ENCODE assay signal across 24 cellular contexts in genomic region chr14:101039755-101040138, GRCh38.
DNase-seq lines count a peak whose midpoint lies in the region; ATAC-seq, FAIRE-seq and TF ChIP-seq lines count a peak whose summit lies in the region.
"Had no signal": no experiment of that assay in that cellular context is flagged by ENCODE, and none has a peak within 500 bp of the region (broad histone marks: within the 10 kb centered on the region; RNA-seq: fewer than 3 reads in every experiment).

No MANE protein-coding gene starts in this region.

- H3K36me3 ChIP-seq in RWPE2 (ENCODE audit: low read depth): peaks cover 8% of the 10 kb centered on the region; the same call in 1 of the 2 replicates
- H3K36me3 ChIP-seq in kidney (ENCODE audit: control insufficient read depth in 1 of 2, insufficient read depth in 2 of 2, low read length in 2 of 2): no peaks in the 10 kb centered on the region
- no peaks in the 10 kb centered on the region for H3K36me3 ChIP-seq in sigmoid colon
- no peaks in the 10 kb centered on the region for H3K36me3 ChIP-seq in testis (ENCODE audit: low read depth, missing control alignments)
- H3K36me3 ChIP-seq: BLaER1 treated with 17β-estradiol and CSF1 and Interleukin-3, amounts not matched to agents 10 nM and 100 nM; HAP-1 had no signal

- 88 to 93% methylated on average over 15 of the region's 15 CpGs for WGBS in sigmoid colon, 2 donors
- WGBS in testis, 2 donors: 92 to 93% methylated on average over 13 to 15 of the region's 15 CpGs

- H3K27me3 ChIP-seq in RWPE2 (ENCODE audit: insufficient read depth, poor library complexity, severe bottlenecking) (no peaks in the 10 kb centered on the region), sigmoid colon (no peaks in the 10 kb centered on the region), testis (no peaks in the 10 kb centered on the region)
- H3K27me3 ChIP-seq: BE2C; BLaER1 treated with 17β-estradiol and CSF1 and Interleukin-3, amounts not matched to agents 10 nM and 100 nM had no signal

- DNase-seq in RWPE2 (ENCODE audit: low spot score) (peak; percentile 56), kidney (peak; percentile 55), sigmoid colon (peak; percentile 32), T-helper 1 cell (no peak), testis (no peak)
- no peak for DNase-seq in activated T-cell treated with anti-CD3 and anti-CD28 coated beads, Interleukin-2, amount 50 U/mL, for 4 hours
- DNase-seq: 8988T; ACHN; AML-193; BE2C; Calu3; CD4-positive, alpha-beta T cell; COR-L47; DMS53; DMS79 treated with DMSO at 0.1 percent for 48 hours; GF-D8; GOT3; HFFc6 had no signal

- H3K9me3 ChIP-seq in RWPE2 (ENCODE audit: severe bottlenecking): no peaks in the 10 kb centered on the region
- H3K9me3 ChIP-seq in kidney (ENCODE audit: control insufficient read depth in 1 of 2, low read length in 2 of 2): no peaks in the 10 kb centered on the region
- no peaks in the 10 kb centered on the region for H3K9me3 ChIP-seq in sigmoid colon
- H3K9me3 ChIP-seq in testis: no peaks in the 10 kb centered on the region
- H3K9me3 ChIP-seq: A549, BE2C, HAP-1 had no signal

- ATAC-seq in RWPE2 (ENCODE audit: low read depth): no peak
- no peak for ATAC-seq in activated T-cell treated with anti-CD3 and anti-CD28 coated beads, Interleukin-2, amount 50 U/mL, for 4 hours
- ATAC-seq: A549 had no signal

- no peaks in the 10 kb centered on the region for H3K4me1 ChIP-seq in RWPE2 (ENCODE audit: insufficient read depth, poor library complexity, severe bottlenecking)
- no peaks in the 10 kb centered on the region for H3K4me1 ChIP-seq in kidney (ENCODE audit: control insufficient read depth in 1 of 2, insufficient read depth in 1 of 2, low read depth in 1 of 2, low read length in 2 of 2)
- no peaks in the 10 kb centered on the region for H3K4me1 ChIP-seq in sigmoid colon
- H3K4me1 ChIP-seq in testis: no peaks in the 10 kb centered on the region
- H3K4me1 ChIP-seq: A549; BE2C; BLaER1 treated with 17β-estradiol and CSF1 and Interleukin-3, amounts not matched to agents 10 nM and 100 nM; HAP-1 had no signal

- H3K4me3 ChIP-seq in RWPE2 (ENCODE audit: severe bottlenecking) (no peak overlapping the region), kidney (ENCODE audit: low read length in 2 of 2) (no peak overlapping the region), sigmoid colon (no peak overlapping the region), testis (no peak overlapping the region)
- H3K4me3 ChIP-seq: A549; BLaER1 treated with 17β-estradiol and CSF1 and Interleukin-3, amounts not matched to agents 10 nM and 100 nM; HAP-1 had no signal

- intact Hi-C loops in kidney (cut with DNase I): no loop called here
- intact Hi-C loops in sigmoid colon (cut with DNase I): no loop called here
- intact Hi-C loops in testis (cut with DNase I; ENCODE audit: low total_unique reads): no loop called here

- no peaks in the 10 kb centered on the region for H3K4me1 Mint-ChIP-seq in activated T-cell treated with anti-CD3 and anti-CD28 coated beads, Interleukin-2, amount 50 U/mL, for 4 hours (ENCODE audit: low read depth)

- no peak for FAIRE-seq in kidney (lab: Jason Lieb, UNC)
- FAIRE-seq: A549, GM12891, H54 had no signal

- no peak for TF ChIP-seq EP300 in sigmoid colon (IDR thresholded peaks at IDR 0.05)

- H3K36me3 Mint-ChIP-seq in activated T-cell treated with anti-CD3 and anti-CD28 coated beads, Interleukin-2, amount 50 U/mL, for 4 hours (ENCODE audit: insufficient read depth): no peaks in the 10 kb centered on the region
- H3K36me3 Mint-ChIP-seq: CD14-positive monocyte had no signal

- no peak overlapping the region for H3K4me3 Mint-ChIP-seq in activated T-cell treated with anti-CD3 and anti-CD28 coated beads, Interleukin-2, amount 50 U/mL, for 4 hours
- H3K4me3 Mint-ChIP-seq: CD14-positive monocyte; CD4-positive, alpha-beta T cell; HFFc6 had no signal

- no peak overlapping the region for H3K9ac ChIP-seq in kidney (ENCODE audit: low read length in 2 of 2)
- H3K9ac ChIP-seq: BLaER1 treated with 17β-estradiol and CSF1 and Interleukin-3, amounts not matched to agents 10 nM and 100 nM had no signal

- H3K27me3 Mint-ChIP-seq in activated T-cell treated with anti-CD3 and anti-CD28 coated beads, Interleukin-2, amount 50 U/mL, for 4 hours (ENCODE audit: low read depth): peaks cover 2% of the 10 kb centered on the region
- H3K27me3 Mint-ChIP-seq: CD4-positive, alpha-beta T cell had no signal

- no peak overlapping the region for H3K27ac ChIP-seq in RWPE2 (ENCODE audit: poor library complexity, severe bottlenecking)
- no peak overlapping the region for H3K27ac ChIP-seq in kidney (ENCODE audit: low read depth in 2 of 2, low read length in 2 of 2)
- no peak overlapping the region for H3K27ac ChIP-seq in sigmoid colon
- no peak overlapping the region for H3K27ac ChIP-seq in testis
- H3K27ac ChIP-seq: A549; BLaER1 treated with 17β-estradiol and CSF1 and Interleukin-3, amounts not matched to agents 10 nM and 100 nM had no signal

- TF ChIP-seq CTCF in RWPE2 (IDR thresholded peaks at IDR 0.05; ENCODE audit: poor library complexity, severe bottlenecking): no peak
- TF ChIP-seq CTCF in kidney (IDR thresholded peaks at IDR 0.05; ENCODE audit: borderline replicate concordance, extremely low read depth, insufficient read depth): no peak
- TF ChIP-seq CTCF in sigmoid colon (IDR thresholded peaks at IDR 0.05): no peak
- no peak for TF ChIP-seq CTCF in testis (IDR thresholded peaks at IDR 0.05)

- TF ChIP-seq POLR2A in sigmoid colon (IDR thresholded peaks at IDR 0.05): no peak
- TF ChIP-seq POLR2A in testis (IDR thresholded peaks at IDR 0.05): no peak

- no peaks in the 10 kb centered on the region for H3K9me3 Mint-ChIP-seq in activated T-cell treated with anti-CD3 and anti-CD28 coated beads, Interleukin-2, amount 50 U/mL, for 4 hours
- H3K9me3 Mint-ChIP-seq: CD4-positive, alpha-beta T cell; HFFc6 had no signal

Comparison
In these comparisons a context has a peak if more than half of its experiments do, and no peak if none do; other contexts are left out.
1. DNase-seq: peak in RWPE2 (single experiment), kidney (single experiment) and sigmoid colon (single experiment); none in activated T-cell treated with anti-CD3 and anti-CD28 coated beads, Interleukin-2, amount 50 U/mL, for 4 hours (single experiment), T-helper 1 cell (0 of 5) and testis (single experiment).